In the genomic region with DNA sequence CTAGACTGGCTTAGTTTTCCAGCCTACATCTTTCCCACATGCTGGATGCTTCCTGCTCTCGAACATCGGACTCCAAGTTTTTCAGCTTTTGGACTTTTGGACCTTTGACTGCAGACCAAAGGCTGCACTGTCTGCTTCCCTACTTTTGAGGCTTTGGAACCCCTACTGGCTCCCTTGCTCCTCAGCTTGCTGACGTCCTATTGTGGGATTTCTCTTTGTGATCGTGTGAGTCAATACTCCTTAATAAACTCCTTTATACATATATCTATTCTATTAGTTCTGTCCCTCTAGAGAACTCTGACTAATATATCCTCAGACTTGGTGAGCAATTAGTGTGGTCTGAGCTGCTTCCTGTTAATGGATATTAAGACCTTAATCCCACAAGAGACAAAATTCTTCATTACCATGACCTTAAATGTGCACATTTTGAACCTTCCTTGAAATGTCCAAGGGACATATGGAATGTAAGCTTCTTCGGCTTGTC, we compare ENCODE assay signal across 22 cellular contexts.
"Had no signal": no experiment of that assay in that cellular context is flagged by ENCODE, and none has a peak within 500 bp of the region (broad histone marks: within the 10 kb centered on the region; RNA-seq: fewer than 3 reads in every experiment).

No MANE protein-coding gene starts in this region.

- H3K27ac ChIP-seq: adrenal gland, ascending aorta, cardiac muscle cell, left lung, sigmoid colon, spleen, thoracic aorta, upper lobe of right lung, VCaP had no signal

- ATAC-seq: activated CD8-positive, alpha-beta T cell treated with anti-CD3 and anti-CD28 coated beads for 36 hours; left lung; naive thymus-derived CD8-positive, alpha-beta T cell; upper lobe of right lung had no signal

- DNase-seq: activated CD4-positive, alpha-beta T cell treated with anti-CD3 and anti-CD28 coated beads, Interleukin-2, amount 10 ng/mL, durations not matched to agents 7 days and 5 days; activated CD4-positive, CD25-positive, alpha-beta regulatory T cell treated with anti-CD3 and anti-CD28 coated beads, Interleukin-2, amount 50 U/mL, for 72 hours; activated CD8-positive, alpha-beta T cell treated with anti-CD3 and anti-CD28 coated beads for 36 hours; activated gamma-delta T cell treated with Interleukin-2 at 50 U/mL for 16 hours; activated T-cell treated with anti-CD3 and anti-CD28 coated beads, Interleukin-2, amount 50 U/mL, for 1 hour; adrenal gland; cortex of kidney; erythroblast; foreskin fibroblast; left lung; naive thymus-derived CD8-positive, alpha-beta T cell; retina; sigmoid colon; spleen; stimulated activated CD4-positive, alpha-beta T cell treated with anti-CD3 and anti-CD28 coated beads, Interleukin-4, amount 100 ng/mL, for 1 hour; stimulated activated naive CD4-positive, alpha-beta T cell treated with Interleukin-2 at 50 U/mL for 16 hours; upper lobe of right lung had no signal

- H3K27me3 ChIP-seq: adrenal gland, ascending aorta, cardiac muscle cell, left lung, sigmoid colon, spleen, upper lobe of right lung had no signal

- H3K4me3 ChIP-seq: ascending aorta, cardiac muscle cell, left lung, lung, sigmoid colon, spleen, thoracic aorta, upper lobe of right lung had no signal

- H3K36me3 ChIP-seq: adrenal gland, ascending aorta, cardiac muscle cell, left lung, sigmoid colon, spleen, thoracic aorta, upper lobe of right lung had no signal

- H3K9me3 ChIP-seq: adrenal gland, ascending aorta, left lung, sigmoid colon, thoracic aorta, upper lobe of right lung had no signal

- H3K4me1 ChIP-seq: ascending aorta, left lung, spleen, upper lobe of right lung had no signal
